Comparison of ENCODE assay signal across 25 cellular contexts in genomic region chr5:58325950-58326500, GRCh38.
"Had no signal": no experiment of that assay in that cellular context is flagged by ENCODE, and none has a peak within 500 bp of the region (broad histone marks: within the 10 kb centered on the region; RNA-seq: fewer than 3 reads in every experiment).

No MANE protein-coding gene starts in this region.

- H3K36me3 ChIP-seq: colonic mucosa, gastrocnemius medialis, left lung, ovary, spleen, tibial artery, upper lobe of left lung had no signal

- H3K27me3 ChIP-seq: colonic mucosa, gastrocnemius medialis, left lung, ovary, spleen, testis, tibial artery, upper lobe of left lung had no signal

- H3K4me3 ChIP-seq: colonic mucosa, gastrocnemius medialis, left lung, ovary, psoas muscle, skin epidermis, spleen, testis, tibial artery, upper lobe of left lung had no signal

- H3K27ac ChIP-seq: colonic mucosa, gastrocnemius medialis, left lung, ovary, psoas muscle, skin epidermis, spleen, testis, tibial artery, upper lobe of left lung had no signal

- ATAC-seq: effector memory CD8-positive, alpha-beta T cell; gastrocnemius medialis; left lung; naive thymus-derived CD8-positive, alpha-beta T cell; psoas muscle; right cardiac atrium; stimulated activated memory B cell treated with anti-CD40 and anti-IgM and Interleukin-4, amounts not matched to agents 10 μg/mL and 1 μg/mL and 100 μg/mL, for 72 hours; stimulated activated naive CD8-positive, alpha-beta T cell treated with anti-CD3 and anti-CD28 coated beads, Interleukin-15, Interleukin-2, amounts not matched to agents 100 U/mL and 50 U/mL, for 24 hours had no signal

- H3K9me3 ChIP-seq: colonic mucosa, gastrocnemius medialis, left lung, ovary, psoas muscle, spleen, testis, tibial artery, upper lobe of left lung had no signal

- H3K4me1 ChIP-seq: colonic mucosa, gastrocnemius medialis, left lung, psoas muscle, spleen, testis, upper lobe of left lung had no signal

- DNase-seq: colonic mucosa; effector memory CD8-positive, alpha-beta T cell; foreskin fibroblast; gastrocnemius medialis; head of caudate nucleus; kidney; left lung; mammary epithelial cell; mesendoderm; naive thymus-derived CD8-positive, alpha-beta T cell; nephron progenitor cell; nucleus accumbens; ovary; posterior cingulate gyrus; psoas muscle; right cardiac atrium; spleen; stimulated activated CD4-positive, alpha-beta T cell treated with anti-CD3 and anti-CD28 coated beads, Interleukin-4, amount 100 ng/mL, for 4 hours; stimulated activated naive CD8-positive, alpha-beta T cell treated with anti-CD3 and anti-CD28 coated beads, Interleukin-15, Interleukin-2, amounts not matched to agents 100 U/mL and 50 U/mL, for 24 hours; substantia nigra; testis; tibial artery; upper lobe of left lung had no signal
